ENCODE assay signal across 5 cellular contexts in genomic region chr13:113233101-113233500, GRCh38.
"Had no signal": no experiment of that assay in that cellular context is flagged by ENCODE, and none has a peak within 500 bp of the region (broad histone marks: within the 10 kb centered on the region; RNA-seq: fewer than 3 reads in every experiment).

No MANE protein-coding gene starts in this region.

- DNase-seq: GM23248, H9, HCEC 1CT, IMR-90 had no signal

- H3K9me3 Mint-ChIP-seq: H9 had no signal

- H3K4me3 Mint-ChIP-seq: H9 had no signal

- ATAC-seq: K562 had no signal

- H3K4me1 Mint-ChIP-seq: H9 had no signal
